In the genomic region with DNA sequence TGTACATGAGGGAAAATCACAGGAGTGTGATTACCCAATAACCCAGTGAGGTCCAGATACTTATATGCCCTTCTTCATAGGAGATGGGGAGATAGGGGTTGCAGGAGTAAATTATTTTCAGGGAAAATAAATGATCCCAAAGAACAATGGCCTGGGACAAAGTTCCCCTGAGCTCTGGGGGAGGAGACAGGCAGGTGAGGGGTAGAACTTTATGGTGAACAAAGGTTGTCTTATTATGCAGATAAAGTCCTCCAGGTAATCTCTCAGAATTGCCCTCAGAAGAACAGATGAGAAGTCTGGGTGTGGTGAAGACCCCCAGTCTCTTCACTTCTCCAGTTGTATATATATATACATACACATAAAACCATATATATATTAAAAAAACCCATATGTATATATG, we compare ENCODE assay signal across 37 cellular contexts.
"Had no signal": no experiment of that assay in that cellular context is flagged by ENCODE, and none has a peak within 500 bp of the region (broad histone marks: within the 10 kb centered on the region; RNA-seq: fewer than 3 reads in every experiment).

No MANE protein-coding gene starts in this region.

- DNase-seq: activated B cell treated with CpG ODN at 0.5 μM for 24 hours; activated CD4-positive, alpha-beta memory T cell treated with anti-CD3 and anti-CD28 coated beads for 36 hours; activated CD4-positive, alpha-beta T cell treated with anti-CD3 and anti-CD28 coated beads for 4 hours; activated CD4-positive, alpha-beta T cell treated with anti-CD3 and anti-CD28 coated beads, Interleukin-2, amount 10 ng/mL, durations not matched to agents 24 days and 14 days; activated CD4-positive, alpha-beta T cell treated with anti-CD3 and anti-CD28 coated beads, Interleukin-2, amount 50 U/mL, for 1 hour; activated CD4-positive, alpha-beta T cell treated with anti-CD3 and anti-CD28 coated beads, Interleukin-2, amount 50 U/mL, for 4 hours; activated CD4-positive, CD25-positive, alpha-beta regulatory T cell treated with anti-CD3 and anti-CD28 coated beads, Interleukin-2, amount 50 U/mL, for 72 hours; activated CD8-positive, alpha-beta memory T cell treated with anti-CD3 and anti-CD28 coated beads, Interleukin-2, amount 50 U/mL, for 4 hours; activated CD8-positive, alpha-beta T cell treated with anti-CD3 and anti-CD28 coated beads for 36 hours; activated effector memory CD4-positive, alpha-beta T cell treated with anti-CD3 and anti-CD28 coated beads, Interleukin-2, amount 50 U/mL, for 16 hours; activated gamma-delta T cell treated with Interleukin-2 at 50 U/mL for 16 hours; activated naive CD4-positive, alpha-beta T cell; activated naive CD4-positive, alpha-beta T cell treated with anti-CD3 and anti-CD28 coated beads for 36 hours; activated naive CD4-positive, alpha-beta T cell treated with anti-CD3 and anti-CD28 coated beads, Interleukin-2, amount 50 U/mL, for 16 hours; activated naive CD8-positive, alpha-beta T cell treated with anti-CD3 and anti-CD28 coated beads for 36 hours; activated T-cell treated with anti-CD3 and anti-CD28 coated beads for 4 hours; activated T-cell treated with anti-CD3 and anti-CD28 coated beads, Interleukin-2, amount 50 U/mL, for 1 hour; activated T-cell treated with anti-CD3 and anti-CD28 coated beads, Interleukin-2, amount 50 U/mL, for 4 hours; activated T-cell treated with anti-CD3 and anti-CD28 coated beads, Interleukin-2, amount 50 U/mL, for 72 hours; adrenal gland; amniotic stem cell; aorta; body of pancreas; brain microvascular endothelial cell; central memory CD4-positive, alpha-beta T cell; T-helper 1 cell; T-helper 2 cell; T-helper 9 cell had no signal

- H3K27ac ChIP-seq: adrenal gland, body of pancreas, brain microvascular endothelial cell, breast epithelium, VCaP had no signal

- H3K4me1 ChIP-seq: adrenal gland, body of pancreas, breast epithelium had no signal

- H3K4me1 Mint-ChIP-seq: activated B cell treated with CpG ODN at 0.5 μM for 24 hours; activated CD4-positive, alpha-beta T cell treated with anti-CD3 and anti-CD28 coated beads, Interleukin-2, amount 10 ng/mL, durations not matched to agents 24 days and 14 days; activated naive CD8-positive, alpha-beta T cell treated with anti-CD3 and anti-CD28 coated beads for 36 hours; activated T-helper 17 cell treated with anti-CD3 and anti-CD28 coated beads, Interleukin-2, amount 50 U/mL, for 72 hours had no signal

- H3K36me3 ChIP-seq: adrenal gland, brain microvascular endothelial cell, breast epithelium had no signal

- H3K27me3 ChIP-seq: adrenal gland, body of pancreas, brain microvascular endothelial cell, breast epithelium had no signal

- FAIRE-seq: astrocyte, TTC549 had no signal

- ATAC-seq: activated CD8-positive, alpha-beta T cell treated with anti-CD3 and anti-CD28 coated beads for 36 hours; activated naive CD4-positive, alpha-beta T cell treated with anti-CD3 and anti-CD28 coated beads, Interleukin-2, amount 50 U/mL, for 72 hours; activated T-cell treated with anti-CD3 and anti-CD28 coated beads, Interleukin-2, amount 50 U/mL, for 4 hours; activated T-cell treated with anti-CD3 and anti-CD28 coated beads, Interleukin-2, amount 50 U/mL, for 72 hours; activated T-helper 17 cell treated with anti-CD3 and anti-CD28 coated beads, Interleukin-2, amount 50 U/mL, for 72 hours; body of pancreas had no signal

- H3K9me3 ChIP-seq: adrenal gland, body of pancreas, breast epithelium had no signal

- H3K27ac Mint-ChIP-seq: activated B cell treated with CpG ODN at 0.5 μM for 24 hours; activated CD4-positive, alpha-beta memory T cell treated with anti-CD3 and anti-CD28 coated beads for 36 hours; activated CD4-positive, alpha-beta T cell treated with anti-CD3 and anti-CD28 coated beads, Interleukin-2, amount 10 ng/mL, durations not matched to agents 24 days and 14 days; activated CD8-positive, alpha-beta T cell treated with anti-CD3 and anti-CD28 coated beads for 36 hours; activated naive CD4-positive, alpha-beta T cell treated with anti-CD3 and anti-CD28 coated beads for 36 hours; activated naive CD4-positive, alpha-beta T cell treated with anti-CD3 and anti-CD28 coated beads, Interleukin-2, amount 50 U/mL, for 72 hours; activated naive CD8-positive, alpha-beta T cell treated with anti-CD3 and anti-CD28 coated beads for 36 hours; activated T-cell treated with anti-CD3 and anti-CD28 coated beads, Interleukin-2, amount 50 U/mL, for 72 hours; activated T-helper 1 cell treated with anti-CD3 and anti-CD28 coated beads, Interleukin-12 subunit alpha, Interleukin-12 subunit beta, Interleukin-2, Interleukin-4 antibody, amounts not matched to agents 30 ng/mL and 10 ng/mL and 1 ng/mL, durations not matched to agents 14 hours and 24 hours and 36 hours; activated T-helper 17 cell treated with anti-CD3 and anti-CD28 coated beads, Interleukin-2, amount 50 U/mL, for 72 hours; T-helper 1 cell treated with Interleukin-12 subunit alpha and Interleukin-12 subunit beta and Interleukin-4 antibody, amounts not matched to agents 30 μg/mL and 1 μg/mL, for 36 hours; T-helper 2 cell treated with Interferon-gamma antibody and Interleukin-4, amounts not matched to agents 5 μg/mL and 100 μg/mL, for 36 hours had no signal

- H3K36me3 Mint-ChIP-seq: activated CD4-positive, alpha-beta memory T cell treated with anti-CD3 and anti-CD28 coated beads for 36 hours; activated naive CD8-positive, alpha-beta T cell treated with anti-CD3 and anti-CD28 coated beads for 36 hours had no signal

- H3K4me3 ChIP-seq: adrenal gland, body of pancreas, breast epithelium had no signal

- H3K27me3 Mint-ChIP-seq: activated naive CD8-positive, alpha-beta T cell treated with anti-CD3 and anti-CD28 coated beads for 36 hours had no signal

- H3K4me3 Mint-ChIP-seq: activated B cell treated with CpG ODN at 0.5 μM for 24 hours; activated CD4-positive, alpha-beta memory T cell treated with anti-CD3 and anti-CD28 coated beads for 36 hours; activated CD4-positive, alpha-beta T cell treated with anti-CD3 and anti-CD28 coated beads, Interleukin-2, amount 10 ng/mL, durations not matched to agents 24 days and 14 days; activated CD8-positive, alpha-beta T cell treated with anti-CD3 and anti-CD28 coated beads for 36 hours; activated naive CD4-positive, alpha-beta T cell treated with anti-CD3 and anti-CD28 coated beads for 36 hours; activated naive CD8-positive, alpha-beta T cell treated with anti-CD3 and anti-CD28 coated beads for 36 hours; activated T-cell treated with anti-CD3 and anti-CD28 coated beads, Interleukin-2, amount 50 U/mL, for 4 hours; activated T-cell treated with anti-CD3 and anti-CD28 coated beads, Interleukin-2, amount 50 U/mL, for 72 hours; activated T-helper 1 cell treated with anti-CD3 and anti-CD28 coated beads, Interleukin-12 subunit alpha, Interleukin-12 subunit beta, Interleukin-2, Interleukin-4 antibody, amounts not matched to agents 30 ng/mL and 10 ng/mL and 1 ng/mL, durations not matched to agents 14 hours and 24 hours and 36 hours; activated T-helper 17 cell treated with anti-CD3 and anti-CD28 coated beads, Interleukin-2, amount 50 U/mL, for 72 hours; T-helper 1 cell treated with Interleukin-12 subunit alpha and Interleukin-12 subunit beta and Interleukin-4 antibody, amounts not matched to agents 30 μg/mL and 1 μg/mL, for 36 hours; T-helper 2 cell treated with Interferon-gamma antibody and Interleukin-4, amounts not matched to agents 5 μg/mL and 100 μg/mL, for 36 hours had no signal

- H3K9me3 Mint-ChIP-seq: activated B cell treated with CpG ODN at 0.5 μM for 24 hours; activated CD4-positive, alpha-beta memory T cell treated with anti-CD3 and anti-CD28 coated beads for 36 hours; activated CD4-positive, alpha-beta T cell treated with anti-CD3 and anti-CD28 coated beads, Interleukin-2, amount 10 ng/mL, durations not matched to agents 24 days and 14 days; activated CD8-positive, alpha-beta T cell treated with anti-CD3 and anti-CD28 coated beads for 36 hours; activated naive CD8-positive, alpha-beta T cell treated with anti-CD3 and anti-CD28 coated beads for 36 hours; activated T-cell treated with anti-CD3 and anti-CD28 coated beads, Interleukin-2, amount 50 U/mL, for 4 hours; activated T-helper 1 cell treated with anti-CD3 and anti-CD28 coated beads, Interleukin-12 subunit alpha, Interleukin-12 subunit beta, Interleukin-2, Interleukin-4 antibody, amounts not matched to agents 30 ng/mL and 10 ng/mL and 1 ng/mL, durations not matched to agents 14 hours and 24 hours and 36 hours; activated T-helper 17 cell treated with anti-CD3 and anti-CD28 coated beads, Interleukin-2, amount 50 U/mL, for 72 hours; T-helper 1 cell treated with Interleukin-12 subunit alpha and Interleukin-12 subunit beta and Interleukin-4 antibody, amounts not matched to agents 30 μg/mL and 1 μg/mL, for 36 hours; T-helper 2 cell treated with Interferon-gamma antibody and Interleukin-4, amounts not matched to agents 5 μg/mL and 100 μg/mL, for 36 hours had no signal
